11 cellular contexts compared by ENCODE assay signal in genomic region chr2:148553332-148553887, GRCh38.
A peak's percentile ranks its signal among the peaks of the same experiment; 100 is the strongest.
DNase-seq lines count a peak whose midpoint lies in the region; ATAC-seq and TF ChIP-seq lines count a peak whose summit lies in the region.
"Had no signal": no experiment of that assay in that cellular context is flagged by ENCODE, and none has a peak within 500 bp of the region (broad histone marks: within the 10 kb centered on the region; RNA-seq: fewer than 3 reads in every experiment).

No MANE protein-coding gene starts in this region.

- no peak for TF ChIP-seq EP300 in sigmoid colon (IDR thresholded peaks at IDR 0.05)

- peak overlapping the region; percentile 89 for H3K4me2 ChIP-seq in IMR-90 (ENCODE audit: low read depth, low read length)

- no peak overlapping the region for H3K27ac Mint-ChIP-seq in CD8-positive, alpha-beta memory T cell

- intact Hi-C loops in IMR-90 (cut with micrococcal nuclease) = no loop called here
- intact Hi-C loops in sigmoid colon (cut with DNase I) = no loop called here
- intact Hi-C loops in posterior vena cava (cut with DNase I) = no loop called here

- no peak overlapping the region for H2AK5ac ChIP-seq in IMR-90 (ENCODE audit: low read depth, low read length)

- no peak overlapping the region for H4K91ac ChIP-seq in IMR-90 (ENCODE audit: insufficient read depth, low read depth, low read length)

- BruUV-seq in IMR-90 (replicated peaks; lab: Mats Ljungman, UMichigan) = no TSS peak

- dilution Hi-C loops in IMR-90 (cut with HindIII; ENCODE audit: low sequenced_read_pairs, unreplicated experiment) = no loop called here

- no peak overlapping the region for H3K56ac ChIP-seq in IMR-90 (ENCODE audit: extremely low read depth, insufficient read depth, low read length)

- no peak overlapping the region for H2BK20ac ChIP-seq in IMR-90 (ENCODE audit: low read depth, low read length)

- no peaks in the 10 kb centered on the region for H3K36me3 ChIP-seq in CD8-positive, alpha-beta memory T cell (ENCODE audit: insufficient read depth, low read length)
- no peaks in the 10 kb centered on the region for H3K36me3 ChIP-seq in IMR-90 (ENCODE audit: control insufficient read depth, insufficient read depth, low read length)
- H3K36me3 ChIP-seq in effector memory CD4-positive, alpha-beta T cell (ENCODE audit: control insufficient read depth, insufficient read depth, low read length) = no peaks in the 10 kb centered on the region
- no peaks in the 10 kb centered on the region for H3K36me3 ChIP-seq in sigmoid colon

- peak overlapping the region; percentile 14 for H3K9ac ChIP-seq in IMR-90 (ENCODE audit: low read depth, low read length)

- no peak overlapping the region; the same call in 1 of the 2 replicates for H4K5ac ChIP-seq in IMR-90 (ENCODE audit: low read depth, low read length)

- peak overlapping the region; percentile 25; the same call in 1 of the 2 replicates for H3K14ac ChIP-seq in IMR-90 (replicated peaks; ENCODE audit: low read depth, low read length)

- H3K4me1 Mint-ChIP-seq in CD8-positive, alpha-beta memory T cell = peaks cover 0 to 3% (median 3%) of the 10 kb centered on the region in 3 donors

- ATAC-seq in IMR-90 (ENCODE audit: low read depth) (no peak; the same call in 1 of the 2 replicates), GM18498 (IDR thresholded peaks at IDR 0.05; ENCODE audit: unreplicated experiment) (no peak), HG02870 (IDR thresholded peaks at IDR 0.05; ENCODE audit: unreplicated experiment) (no peak)

- H3K27me3 ChIP-seq in CD8-positive, alpha-beta memory T cell (ENCODE audit: insufficient read depth, low read length, poor library complexity, severe bottlenecking) = no peaks in the 10 kb centered on the region
- no peaks in the 10 kb centered on the region; the same call in 1 of the 2 replicates for H3K27me3 ChIP-seq in IMR-90 (ENCODE audit: control insufficient read depth, insufficient read depth, low read length)
- H3K27me3 ChIP-seq in effector memory CD4-positive, alpha-beta T cell (replicated peaks; ENCODE audit: control insufficient read depth, insufficient read depth, low read length, poor library complexity, severe bottlenecking) = no peaks in the 10 kb centered on the region
- no peaks in the 10 kb centered on the region for H3K27me3 ChIP-seq in sigmoid colon

- TF ChIP-seq RAD21 in IMR-90 (IDR thresholded peaks at IDR 0.05; ENCODE audit: low read length) = no peak

- H4K8ac ChIP-seq in IMR-90 (ENCODE audit: low read depth in 2 of 2, low read length in 2 of 2) = no peak overlapping the region

- no peaks in the 10 kb centered on the region for H3K27me3 Mint-ChIP-seq in CD8-positive, alpha-beta memory T cell

- no peaks in the 10 kb centered on the region for H4K20me1 ChIP-seq in IMR-90 (ENCODE audit: insufficient read depth, low read length)

- H3K9me1 ChIP-seq in IMR-90 (ENCODE audit: insufficient read depth, low read length) = no peaks in the 10 kb centered on the region

- H3K23ac ChIP-seq in IMR-90 (ENCODE audit: low read depth, low read length) = no peak overlapping the region

- H2AFZ ChIP-seq in IMR-90 (replicated peaks; ENCODE audit: low read length, poor library complexity) = peak overlapping the region; percentile 77

- WGBS in IMR-90 (ENCODE audit: extremely low coverage in 2 of 2, insufficient read length in 1 of 2), 2 experiments = 28% methylated on average over 3 of the region's 7 CpGs; no CpG with 5 or more reads in 1 of the 2 experiments
- 78 to 84% methylated on average over 7 of the region's 7 CpGs for WGBS in sigmoid colon, 2 donors

- no peak overlapping the region for H2BK5ac ChIP-seq in IMR-90 (ENCODE audit: low read depth, low read length, poor library complexity, severe bottlenecking)

- H3K4me3 Mint-ChIP-seq in CD8-positive, alpha-beta memory T cell = no peak overlapping the region

- H3K9me3 ChIP-seq in CD8-positive, alpha-beta memory T cell (ENCODE audit: low read length) = no peaks in the 10 kb centered on the region
- H3K9me3 ChIP-seq in IMR-90 (ENCODE audit: control insufficient read depth, insufficient read depth, low read length) = no peaks in the 10 kb centered on the region; the same call in 1 of the 2 replicates
- H3K9me3 ChIP-seq in effector memory CD4-positive, alpha-beta T cell (ENCODE audit: control insufficient read depth, low read length) = no peaks in the 10 kb centered on the region
- H3K9me3 ChIP-seq in sigmoid colon = peaks cover 0 to 3% (median 0%) of the 10 kb centered on the region in 4 donors

- no peak overlapping the region for H3K4ac ChIP-seq in IMR-90 (ENCODE audit: low read depth, low read length)

- H3K4me3 ChIP-seq in CD8-positive, alpha-beta memory T cell (ENCODE audit: low read length) = peak overlapping the region; percentile 82
- peak overlapping the region; percentile 51; the same call in 1 of the 2 replicates for H3K4me3 ChIP-seq in IMR-90 (ENCODE audit: insufficient read depth, low read depth, low read length)
- H3K4me3 ChIP-seq in effector memory CD4-positive, alpha-beta T cell (ENCODE audit: insufficient read depth, low read depth, low read length, poor library complexity, severe bottlenecking) = peak overlapping the region; percentile 66
- peak overlapping the region; percentile 9 to 42 (median 40) for H3K4me3 ChIP-seq in sigmoid colon

- H3K27ac ChIP-seq in CD8-positive, alpha-beta memory T cell (ENCODE audit: low read depth, low read length) = peak overlapping the region; percentile 45
- H3K27ac ChIP-seq in IMR-90 (ENCODE audit: insufficient read depth, low read length) (no peak overlapping the region), sigmoid colon (no peak overlapping the region)
- peak overlapping the region; percentile 69 for H3K27ac ChIP-seq in effector memory CD4-positive, alpha-beta T cell (ENCODE audit: insufficient read depth, low read length, poor library complexity, severe bottlenecking)

- H3K18ac ChIP-seq in IMR-90 (ENCODE audit: low read depth, low read length) = no peak overlapping the region

- POLR2A ChIA-PET in CD8-positive, alpha-beta memory T cell (lab: Charles Lee) = interaction anchor here (1.0 to 1.3 kb wide), 4 partner anchors 26 to 532 kb away, joined by 3 to 6 read pairs (median 4); partner anchors contain the start of gene MBD5
- POLR2A ChIA-PET in IMR-90 (lab: Charles Lee; ENCODE audit: unreplicated experiment) = no interaction called here

- H3K9me3 Mint-ChIP-seq in CD8-positive, alpha-beta memory T cell = peaks cover 0 to 3% (median 0%) of the 10 kb centered on the region in 5 donors

- peaks cover 8% of the 10 kb centered on the region for H3K4me1 ChIP-seq in CD8-positive, alpha-beta memory T cell (ENCODE audit: insufficient read depth, low read length)
- H3K4me1 ChIP-seq in IMR-90 (ENCODE audit: control insufficient read depth, insufficient read depth, low read length) (no peaks in the 10 kb centered on the region), sigmoid colon (no peaks in the 10 kb centered on the region)
- peaks cover 13% of the 10 kb centered on the region for H3K4me1 ChIP-seq in effector memory CD4-positive, alpha-beta T cell (ENCODE audit: control insufficient read depth, insufficient read depth, low read length, poor library complexity, severe bottlenecking)

- in situ Hi-C loops in IMR-90 (cut with MboI; ENCODE audit: low sequenced_read_pairs) = no loop called here

- no peak overlapping the region for H2BK120ac ChIP-seq in IMR-90 (ENCODE audit: low read depth, low read length)

- no peak overlapping the region for H2AK9ac ChIP-seq in IMR-90 (replicated peaks; ENCODE audit: low read depth, low read length, poor library complexity)

- no peak overlapping the region for H2BK15ac ChIP-seq in IMR-90 (ENCODE audit: low read depth, low read length)

- H3K36me3 Mint-ChIP-seq in CD8-positive, alpha-beta memory T cell = peaks cover 0 to 4% (median 0%) of the 10 kb centered on the region in 3 donors

- TF ChIP-seq POLR2A in IMR-90 (IDR thresholded peaks at IDR 0.05; ENCODE audit: low read depth, low read length) (no peak), sigmoid colon (IDR thresholded peaks at IDR 0.05) (no peak)

- CTCF ChIA-PET in CD8-positive, alpha-beta memory T cell (lab: Charles Lee) = interaction anchor here (1.5 to 2.2 kb wide), 4 partner anchors 15 to 90 kb away, joined by 5 to 12 read pairs (median 8); no protein-coding TSS in a partner anchor
- CTCF ChIA-PET in IMR-90 (lab: Yijun Ruan, JAX) = interaction anchor here (1.1 kb wide), 1 partner anchor 41 kb away, joined by 3 read pairs; no protein-coding TSS in a partner anchor

- no peak for TF ChIP-seq CTCF in IMR-90 (conservative IDR thresholded peaks at IDR 0.05; ENCODE audit: low read depth, low read length)
- TF ChIP-seq CTCF in sigmoid colon (IDR thresholded peaks at IDR 0.05) = no peak

- H3K79me1 ChIP-seq in IMR-90 (ENCODE audit: low read depth in 1 of 2, low read length in 2 of 2) = no peaks in the 10 kb centered on the region

- DNase-seq in CD8-positive, alpha-beta memory T cell = no peak
- DNase-seq in IMR-90 (no peak), sigmoid colon (no peak), NCI-H2196 (lab: John Stamatoyannopoulos, UW; ENCODE audit: unreplicated experiment) (no peak), posterior vena cava (ENCODE audit: low spot score) (no peak)
- no peak for DNase-seq in effector memory CD4-positive, alpha-beta T cell
- DNase-seq: GF-D8, hippocampal formation, NCI-H1436 treated with DMSO at 0.1 percent for 48 hours had no signal

TF ChIP-seq in IMR-90, 13 proteins besides CTCF, POLR2A, EP300 and RAD21:
- TF ChIP-seq, protein P1, sequence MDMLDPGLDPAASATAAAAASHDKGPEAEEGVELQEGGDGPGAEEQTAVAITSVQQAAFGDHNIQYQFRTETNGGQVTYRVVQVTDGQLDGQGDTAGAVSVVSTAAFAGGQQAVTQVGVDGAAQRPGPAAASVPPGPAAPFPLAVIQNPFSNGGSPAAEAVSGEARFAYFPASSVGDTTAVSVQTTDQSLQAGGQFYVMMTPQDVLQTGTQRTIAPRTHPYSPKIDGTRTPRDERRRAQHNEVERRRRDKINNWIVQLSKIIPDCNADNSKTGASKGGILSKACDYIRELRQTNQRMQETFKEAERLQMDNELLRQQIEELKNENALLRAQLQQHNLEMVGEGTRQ (IDR thresholded peaks at IDR 0.05; ENCODE audit: low read depth, low read length) = no peak
- no peak for TF ChIP-seq MAFK (IDR thresholded peaks at IDR 0.05; ENCODE audit: low read depth, low read length)
- TF ChIP-seq BHLHE40 (IDR thresholded peaks at IDR 0.05; ENCODE audit: low read depth, low read length) = no peak
- TF ChIP-seq CHD1 (IDR thresholded peaks at IDR 0.05; ENCODE audit: low read depth, low read length) = no peak
- no peak for TF ChIP-seq CEBPB (IDR thresholded peaks at IDR 0.05; ENCODE audit: low read depth, low read length)
- TF ChIP-seq SMC3 (IDR thresholded peaks at IDR 0.05; ENCODE audit: low read depth, low read length) = no peak
- no peak for TF ChIP-seq FOS (IDR thresholded peaks at IDR 0.05; ENCODE audit: low read depth, low read length)

Comparison
In these comparisons a context has a peak if more than half of its experiments do, and no peak if none do; other contexts are left out.
1. H3K27ac ChIP-seq: peak in CD8-positive, alpha-beta memory T cell (single experiment) and effector memory CD4-positive, alpha-beta T cell (single experiment); none in IMR-90 (single experiment) and sigmoid colon (0 of 4).
2. Peak in every context shown above with its lines, with median percentiles within 50 percentile points of each other: H3K4me3 ChIP-seq.